In genomic region chr14:71119075-71119474, GRCh38 we compare ENCODE assay signal across 10 cellular contexts.
DNase-seq lines count a peak whose midpoint lies in the region; ATAC-seq and TF ChIP-seq lines count a peak whose summit lies in the region.
"Had no signal": no experiment of that assay in that cellular context is flagged by ENCODE, and none has a peak within 500 bp of the region (broad histone marks: within the 10 kb centered on the region; RNA-seq: fewer than 3 reads in every experiment).

No MANE protein-coding gene starts in this region.

- CTCF ChIA-PET in CD4-positive, alpha-beta T cell (lab: Charles Lee), result interaction anchor here (0.6 kb wide), 1 partner anchor 15 kb away, joined by 3 read pairs; no protein-coding TSS in a partner anchor

- no peak overlapping the region for H3K27ac ChIP-seq in CD4-positive, alpha-beta T cell (ENCODE audit: low read depth, low read length)
- peak overlapping the region; percentile 73 for H3K27ac ChIP-seq in muscle layer of duodenum (ENCODE audit: low read length)
- H3K27ac ChIP-seq: VCaP had no signal

- H3K9me3 ChIP-seq in CD4-positive, alpha-beta T cell (ENCODE audit: control insufficient read depth, low read length), result no peaks in the 10 kb centered on the region
- peaks cover 0 to 4% of the 10 kb centered on the region in 2 donors for H3K9me3 ChIP-seq in muscle layer of duodenum (ENCODE audit: control insufficient read depth in 1 of 2, low read length in 2 of 2)

- H3K36me3 ChIP-seq in muscle layer of duodenum (ENCODE audit: control insufficient read depth in 1 of 2, insufficient read depth in 2 of 2, low read length in 2 of 2), result peaks cover 0 to 3% of the 10 kb centered on the region in 2 donors

- no peaks in the 10 kb centered on the region for H3K9me3 Mint-ChIP-seq in CD4-positive, alpha-beta T cell
- H3K9me3 Mint-ChIP-seq in HFFc6, result peaks cover 5% of the 10 kb centered on the region; the same call in 1 of the 2 replicates
- H3K9me3 Mint-ChIP-seq: activated naive CD8-positive, alpha-beta T cell treated with anti-CD3 and anti-CD28 coated beads, Interleukin-2, amount 10 ng/mL, durations not matched to agents 7 days and 5 days had no signal

- no peaks in the 10 kb centered on the region for H3K27me3 Mint-ChIP-seq in CD4-positive, alpha-beta T cell
- H3K27me3 Mint-ChIP-seq in HFFc6 (ENCODE audit: insufficient read depth), result peaks cover 14% of the 10 kb centered on the region
- H3K27me3 Mint-ChIP-seq: activated naive CD8-positive, alpha-beta T cell treated with anti-CD3 and anti-CD28 coated beads, Interleukin-2, amount 10 ng/mL, durations not matched to agents 7 days and 5 days had no signal

- POLR2A ChIA-PET in CD4-positive, alpha-beta T cell (lab: Charles Lee), result no interaction called here

- no peak for ATAC-seq in CD4-positive, alpha-beta T cell (ENCODE audit: poor library complexity)
- no peak for ATAC-seq in GM19397 (IDR thresholded peaks at IDR 0.05; ENCODE audit: unreplicated experiment)
- no peak for ATAC-seq in HG03196 (IDR thresholded peaks at IDR 0.05; ENCODE audit: unreplicated experiment)

- H3K4me1 Mint-ChIP-seq in CD4-positive, alpha-beta T cell (ENCODE audit: low read depth), result peaks cover 6% of the 10 kb centered on the region
- H3K4me1 Mint-ChIP-seq in HFFc6 (ENCODE audit: low read depth), result peaks cover 40% of the 10 kb centered on the region

- peak overlapping the region; percentile 64 for H3K27ac Mint-ChIP-seq in CD4-positive, alpha-beta T cell
- peak overlapping the region; percentile 89 for H3K27ac Mint-ChIP-seq in HFFc6
- H3K27ac Mint-ChIP-seq: activated naive CD8-positive, alpha-beta T cell treated with anti-CD3 and anti-CD28 coated beads, Interleukin-2, amount 10 ng/mL, durations not matched to agents 7 days and 5 days had no signal

- no peaks in the 10 kb centered on the region for H3K4me1 ChIP-seq in muscle layer of duodenum (ENCODE audit: control insufficient read depth in 1 of 2, insufficient read depth in 2 of 2, low read length in 2 of 2)

- intact Hi-C loops in CD4-positive, alpha-beta T cell (cut with DNase I, micrococcal nuclease), result no loop called here

- TF ChIP-seq CTCF in CD4-positive, alpha-beta T cell (IDR thresholded peaks at IDR 0.05), result no peak
- TF ChIP-seq CTCF in HFFc6 (IDR thresholded peaks at IDR 0.05), result no peak

- no peak overlapping the region for H3K4me3 Mint-ChIP-seq in CD4-positive, alpha-beta T cell
- H3K4me3 Mint-ChIP-seq in HFFc6, result peak overlapping the region; percentile 28; the same call in 1 of the 2 replicates
- H3K4me3 Mint-ChIP-seq: activated naive CD8-positive, alpha-beta T cell treated with anti-CD3 and anti-CD28 coated beads, Interleukin-2, amount 10 ng/mL, durations not matched to agents 7 days and 5 days had no signal

- H3K36me3 Mint-ChIP-seq in CD4-positive, alpha-beta T cell (ENCODE audit: low read depth), result peaks cover 28% of the 10 kb centered on the region
- H3K36me3 Mint-ChIP-seq in HFFc6 (ENCODE audit: low read depth), result peaks cover 36% of the 10 kb centered on the region

- no peaks in the 10 kb centered on the region for H3K27me3 ChIP-seq in CD4-positive, alpha-beta T cell (ENCODE audit: control insufficient read depth, insufficient read depth, low read length)
- no peaks in the 10 kb centered on the region for H3K27me3 ChIP-seq in muscle layer of duodenum (ENCODE audit: low read depth, low read length)

- DNase-seq in CD4-positive, alpha-beta T cell, result no peak
- DNase-seq in HFFc6, result peak; percentile 57
- DNase-seq in amniotic epithelial cell (ENCODE audit: low read depth), result peak; percentile 63
- no peak for DNase-seq in iPS-NIHi7 (ENCODE audit: extremely low spot score)
- DNase-seq in NOMO-1 treated with DMSO at 0.1 percent for 48 hours (lab: John Stamatoyannopoulos, UW; ENCODE audit: unreplicated experiment), result no peak
- DNase-seq: activated naive CD8-positive, alpha-beta T cell treated with anti-CD3 and anti-CD28 coated beads, Interleukin-2, amount 10 ng/mL, durations not matched to agents 7 days and 5 days had no signal

- H3K4me3 ChIP-seq in muscle layer of duodenum (ENCODE audit: low read depth in 1 of 2, low read length in 2 of 2), result no peak overlapping the region

Comparison
In these comparisons a context has a peak if more than half of its experiments do, and no peak if none do; other contexts are left out.
1. DNase-seq: peak in HFFc6 (single experiment) and amniotic epithelial cell (single experiment); none in CD4-positive, alpha-beta T cell (0 of 10), iPS-NIHi7 (single experiment) and NOMO-1 treated with DMSO at 0.1 percent for 48 hours (single experiment).